ENCODE assay signal across 26 cellular contexts in the genomic region with DNA sequence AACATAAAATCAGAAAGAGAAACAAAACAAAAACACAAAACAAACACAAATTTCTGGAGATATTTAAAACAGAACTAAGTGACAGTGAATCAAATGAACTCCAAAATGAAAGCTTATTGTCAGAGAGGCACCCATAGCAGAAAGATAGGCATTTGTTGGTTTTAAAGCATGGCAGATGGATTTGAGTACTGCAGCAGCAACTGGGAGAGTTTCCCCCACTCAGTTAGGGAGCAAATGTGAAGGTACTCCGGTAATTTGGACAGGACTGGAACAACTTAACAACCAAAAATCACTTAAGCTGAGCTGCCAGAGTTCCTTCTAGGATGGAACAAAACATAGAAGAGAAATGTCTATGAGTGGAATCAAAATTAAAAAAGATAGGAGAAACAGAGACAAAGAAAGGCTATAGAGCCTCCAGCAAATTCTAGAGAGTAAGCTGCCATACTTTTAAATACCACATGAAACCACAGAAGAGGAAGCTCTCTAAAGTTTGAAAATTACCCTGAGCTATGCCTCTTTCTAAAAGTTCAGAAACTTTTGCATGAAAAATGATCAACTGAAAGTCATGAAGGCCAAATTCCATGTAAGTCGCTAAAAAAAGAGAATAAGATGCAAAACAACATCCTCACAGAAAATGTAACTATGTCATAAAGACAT.
DNase-seq lines count a peak whose midpoint lies in the region; ATAC-seq and TF ChIP-seq lines count a peak whose summit lies in the region.
"Had no signal": no experiment of that assay in that cellular context is flagged by ENCODE, and none has a peak within 500 bp of the region (broad histone marks: within the 10 kb centered on the region; RNA-seq: fewer than 3 reads in every experiment).

No MANE protein-coding gene starts in this region.

- no peak overlapping the region for H3K9ac ChIP-seq in MM.1S (ENCODE audit: low read length)
- H3K9ac ChIP-seq in SK-N-MC (ENCODE audit: insufficient read length): no peak overlapping the region
- no peak overlapping the region for H3K9ac ChIP-seq in mesendoderm (ENCODE audit: low read length)
- no peak overlapping the region for H3K9ac ChIP-seq in endodermal cell (ENCODE audit: extremely low read depth, low read length, poor library complexity, severe bottlenecking)
- H3K9ac ChIP-seq: BLaER1, GM23248 had no signal

- H3K27me3 ChIP-seq in GM23338 (ENCODE audit: insufficient read depth) (no peaks in the 10 kb centered on the region), MM.1S (replicated peaks; ENCODE audit: insufficient read depth, low read length) (no peaks in the 10 kb centered on the region), mesendoderm (ENCODE audit: insufficient read depth, low read length, poor library complexity) (no peaks in the 10 kb centered on the region), endodermal cell (ENCODE audit: control insufficient read depth, insufficient read depth, low read length, poor library complexity, severe bottlenecking) (no peaks in the 10 kb centered on the region)
- H3K27me3 ChIP-seq: BLaER1 had no signal

- H3K79me1 ChIP-seq in mesendoderm (ENCODE audit: low read length): no peaks in the 10 kb centered on the region

- H3K56ac ChIP-seq in mesendoderm (ENCODE audit: low read length): no peak overlapping the region

- H3K36me3 Mint-ChIP-seq in GM23338 (ENCODE audit: low read depth) (no peaks in the 10 kb centered on the region), progenitor cell of endocrine pancreas (ENCODE audit: insufficient read depth) (no peaks in the 10 kb centered on the region), endodermal cell (ENCODE audit: low read depth) (no peaks in the 10 kb centered on the region)
- H3K36me3 Mint-ChIP-seq: CD4-positive, CD25-positive, alpha-beta regulatory T cell; IgD-negative memory B cell had no signal

- H3K4me2 ChIP-seq in GM23338: no peak overlapping the region
- peak overlapping the region; percentile 25; the same call in 1 of the 2 replicates for H3K4me2 ChIP-seq in MM.1S (ENCODE audit: low read depth, low read length)
- H3K4me2 ChIP-seq in mesendoderm (ENCODE audit: low read length): no peak overlapping the region
- H3K4me2 ChIP-seq: BLaER1, PC-9 had no signal

- H3K36me3 ChIP-seq in GM23338 (ENCODE audit: insufficient read depth) (no peaks in the 10 kb centered on the region), MM.1S (replicated peaks; ENCODE audit: insufficient read depth, low read length) (no peaks in the 10 kb centered on the region), SK-N-MC (ENCODE audit: insufficient read depth, low read length) (no peaks in the 10 kb centered on the region), mesendoderm (ENCODE audit: control insufficient read depth, insufficient read depth, low read length) (no peaks in the 10 kb centered on the region), endodermal cell (ENCODE audit: control insufficient read depth, insufficient read depth, low read length) (no peaks in the 10 kb centered on the region)
- H3K36me3 ChIP-seq: BLaER1, HAP-1 had no signal

- no peak overlapping the region for H3K23ac ChIP-seq in mesendoderm (ENCODE audit: low read length)

- H3K18ac ChIP-seq in mesendoderm (ENCODE audit: low read length): no peak overlapping the region

- H3K79me2 ChIP-seq in GM23338 (replicated peaks; ENCODE audit: insufficient read depth): no peaks in the 10 kb centered on the region
- no peaks in the 10 kb centered on the region for H3K79me2 ChIP-seq in MM.1S (ENCODE audit: low read length)
- H3K79me2 ChIP-seq in mesendoderm (ENCODE audit: control insufficient read depth, insufficient read depth, low read length): no peaks in the 10 kb centered on the region

- no peak overlapping the region for H2BK5ac ChIP-seq in mesendoderm (ENCODE audit: low read length)

- no peaks in the 10 kb centered on the region for H3K4me1 ChIP-seq in GM23338 (ENCODE audit: insufficient read depth)
- H3K4me1 ChIP-seq in MM.1S (ENCODE audit: low read length): peaks cover 11% of the 10 kb centered on the region; the same call in 1 of the 2 replicates
- no peaks in the 10 kb centered on the region for H3K4me1 ChIP-seq in mesendoderm (ENCODE audit: control insufficient read depth, low read depth, low read length)
- H3K4me1 ChIP-seq in endodermal cell (ENCODE audit: control insufficient read depth, insufficient read depth, low read length): no peaks in the 10 kb centered on the region
- H3K4me1 ChIP-seq: BLaER1, HAP-1 had no signal

- no peak overlapping the region for H4K8ac ChIP-seq in mesendoderm (ENCODE audit: low read depth, low read length)

- H4K5ac ChIP-seq in mesendoderm (ENCODE audit: low read length): no peak overlapping the region

- H3K4ac ChIP-seq in mesendoderm (ENCODE audit: low read depth, low read length): no peak overlapping the region

- WGBS in mesendoderm (ENCODE audit: extremely low coverage, insufficient coverage, low lambda C conversion rate): no CpG with 5 or more reads among the region's 2 CpGs
- WGBS in endodermal cell (ENCODE audit: insufficient coverage in 1 of 2, insufficient read length in 1 of 2), 2 experiments: 33 to 63% methylated on average over 1 to 2 of the region's 2 CpGs

- no peak overlapping the region for H3K27ac ChIP-seq in GM23338 (ENCODE audit: low read depth)
- peak overlapping the region; percentile 48; the same call in 1 of the 2 replicates for H3K27ac ChIP-seq in MM.1S (ENCODE audit: low read length)
- H3K27ac ChIP-seq in SK-N-MC: peak overlapping the region; percentile 85
- no peak overlapping the region for H3K27ac ChIP-seq in mesendoderm (ENCODE audit: low read depth, low read length)
- no peak overlapping the region for H3K27ac ChIP-seq in endodermal cell (ENCODE audit: low read depth, low read length)
- H3K27ac ChIP-seq: BLaER1, GM23248, HL-60, PC-9 had no signal

- H3K27ac Mint-ChIP-seq in GM23338: no peak overlapping the region
- no peak overlapping the region for H3K27ac Mint-ChIP-seq in progenitor cell of endocrine pancreas
- H3K27ac Mint-ChIP-seq in endodermal cell: no peak overlapping the region
- H3K27ac Mint-ChIP-seq: CD4-positive, CD25-positive, alpha-beta regulatory T cell; HFFc6; IgD-negative memory B cell had no signal

- no peak overlapping the region for H2BK120ac ChIP-seq in mesendoderm (ENCODE audit: low read depth, low read length)

- no peaks in the 10 kb centered on the region for H3K9me2 ChIP-seq in GM23338 (ENCODE audit: insufficient read depth)
- H3K9me2 ChIP-seq in MM.1S (replicated peaks; ENCODE audit: insufficient read depth, low read length): no peaks in the 10 kb centered on the region

- H3K27me3 Mint-ChIP-seq in GM23338 (ENCODE audit: insufficient read depth, low read depth, poor library complexity) (peaks cover 1% of the 10 kb centered on the region), progenitor cell of endocrine pancreas (no peaks in the 10 kb centered on the region), endodermal cell (ENCODE audit: insufficient read depth) (no peaks in the 10 kb centered on the region)
- H3K27me3 Mint-ChIP-seq: CD4-positive, CD25-positive, alpha-beta regulatory T cell; IgD-negative memory B cell had no signal

- H3K9me3 ChIP-seq in MM.1S (replicated peaks; ENCODE audit: insufficient read depth, low read length) (no peaks in the 10 kb centered on the region), SK-N-MC (ENCODE audit: low read depth, low read length) (no peaks in the 10 kb centered on the region), endodermal cell (ENCODE audit: control insufficient read depth, low read length) (peaks cover 15% of the 10 kb centered on the region)
- H3K9me3 ChIP-seq: BLaER1, HAP-1 had no signal

- H3K4me1 Mint-ChIP-seq in GM23338: no peaks in the 10 kb centered on the region
- H3K4me1 Mint-ChIP-seq in progenitor cell of endocrine pancreas (ENCODE audit: low read depth): no peaks in the 10 kb centered on the region
- peaks cover 3% of the 10 kb centered on the region for H3K4me1 Mint-ChIP-seq in endodermal cell
- H3K4me1 Mint-ChIP-seq: CD4-positive, CD25-positive, alpha-beta regulatory T cell; IgD-negative memory B cell had no signal

- H2AFZ ChIP-seq in GM23338 (peak overlapping the region; percentile 35; the same call in 1 of the 2 replicates), MM.1S (ENCODE audit: low read length) (peak overlapping the region; percentile 40; the same call in 1 of the 2 replicates)
- H2AFZ ChIP-seq: GM23248, PC-9 had no signal

- DNase-seq in GM23338 (ENCODE audit: low spot score) (no peak), MM.1S (peak; percentile 41), SK-N-MC (ENCODE audit: low read depth, low spot score) (peak; percentile 34), mesendoderm (no peak), progenitor cell of endocrine pancreas (ENCODE audit: low spot score, unreplicated experiment) (no peak), endodermal cell (no peak)
- DNase-seq: CD4-positive, CD25-positive, alpha-beta regulatory T cell; DMS153; DND-41; GM23248; HFFc6; NCI-H1092; NCI-H1436; NCI-H187; NCI-H2081 treated with DMSO at 0.1 percent for 48 hours; NCI-H2171 treated with DMSO at 0.1 percent for 48 hours; NCI-H345; NCI-H510A treated with DMSO at 0.1 percent for 48 hours; NCI-H748 treated with DMSO at 0.1 percent for 48 hours; PC-9 had no signal

- H2BK15ac ChIP-seq in mesendoderm (replicated peaks; ENCODE audit: low read depth): peak overlapping the region; percentile 36

- no peak overlapping the region for H3K4me3 ChIP-seq in GM23338
- H3K4me3 ChIP-seq in MM.1S (ENCODE audit: low read length): no peak overlapping the region
- peak overlapping the region; percentile 46 for H3K4me3 ChIP-seq in SK-N-MC
- no peak overlapping the region for H3K4me3 ChIP-seq in mesendoderm (ENCODE audit: low read length)
- H3K4me3 ChIP-seq in endodermal cell (ENCODE audit: low read length): no peak overlapping the region
- H3K4me3 ChIP-seq: BLaER1, GM23248, HAP-1, PC-9 had no signal

- no peaks in the 10 kb centered on the region for H4K20me1 ChIP-seq in GM23338 (replicated peaks; ENCODE audit: insufficient read depth)
- no peaks in the 10 kb centered on the region for H4K20me1 ChIP-seq in MM.1S (ENCODE audit: insufficient read depth, low read length)
- H4K20me1 ChIP-seq: BLaER1 had no signal

- no peak overlapping the region for H2AK5ac ChIP-seq in mesendoderm (ENCODE audit: low read length)

- ATAC-seq in GM23338 (no peak), GM19455 (IDR thresholded peaks at IDR 0.05; ENCODE audit: unreplicated experiment) (no peak)
- ATAC-seq: Right ventricle myocardium inferior had no signal

- no peaks in the 10 kb centered on the region for H3F3A ChIP-seq in GM23338 (replicated peaks; ENCODE audit: low read depth)
- H3F3A ChIP-seq in MM.1S (ENCODE audit: insufficient read depth, low read length): no peaks in the 10 kb centered on the region; the same call in 1 of the 2 replicates

- TF ChIP-seq CTCF in GM23338 (conservative IDR thresholded peaks at IDR 0.05; ENCODE audit: low read depth in 2 of 2) (no peak), MM.1S (IDR thresholded peaks at IDR 0.05; ENCODE audit: low read length) (no peak), progenitor cell of endocrine pancreas (IDR thresholded peaks at IDR 0.05; ENCODE audit: unreplicated experiment) (no peak), endodermal cell (conservative IDR thresholded peaks at IDR 0.05) (no peak)

- no peak overlapping the region for H3K4me3 Mint-ChIP-seq in GM23338
- H3K4me3 Mint-ChIP-seq in progenitor cell of endocrine pancreas (ENCODE audit: low read depth): no peak overlapping the region
- no peak overlapping the region for H3K4me3 Mint-ChIP-seq in endodermal cell
- H3K4me3 Mint-ChIP-seq: CD4-positive, CD25-positive, alpha-beta regulatory T cell; HFFc6; IgD-negative memory B cell had no signal

- H3K9me3 Mint-ChIP-seq in GM23338 (no peaks in the 10 kb centered on the region), progenitor cell of endocrine pancreas (ENCODE audit: low read depth) (no peaks in the 10 kb centered on the region), endodermal cell (no peaks in the 10 kb centered on the region)

Comparison
In these comparisons a context has a peak if more than half of its experiments do, and no peak if none do; other contexts are left out.
1. DNase-seq: peak in MM.1S (single experiment) and SK-N-MC (single experiment); none in GM23338 (single experiment), mesendoderm (single experiment), progenitor cell of endocrine pancreas (single experiment) and endodermal cell (single experiment).
2. H3K27ac ChIP-seq: peak in MM.1S (single experiment) and SK-N-MC (single experiment); none in GM23338 (single experiment), mesendoderm (single experiment) and endodermal cell (single experiment).